Comparison of ENCODE assay signal across 9 cellular contexts in the genomic region with DNA sequence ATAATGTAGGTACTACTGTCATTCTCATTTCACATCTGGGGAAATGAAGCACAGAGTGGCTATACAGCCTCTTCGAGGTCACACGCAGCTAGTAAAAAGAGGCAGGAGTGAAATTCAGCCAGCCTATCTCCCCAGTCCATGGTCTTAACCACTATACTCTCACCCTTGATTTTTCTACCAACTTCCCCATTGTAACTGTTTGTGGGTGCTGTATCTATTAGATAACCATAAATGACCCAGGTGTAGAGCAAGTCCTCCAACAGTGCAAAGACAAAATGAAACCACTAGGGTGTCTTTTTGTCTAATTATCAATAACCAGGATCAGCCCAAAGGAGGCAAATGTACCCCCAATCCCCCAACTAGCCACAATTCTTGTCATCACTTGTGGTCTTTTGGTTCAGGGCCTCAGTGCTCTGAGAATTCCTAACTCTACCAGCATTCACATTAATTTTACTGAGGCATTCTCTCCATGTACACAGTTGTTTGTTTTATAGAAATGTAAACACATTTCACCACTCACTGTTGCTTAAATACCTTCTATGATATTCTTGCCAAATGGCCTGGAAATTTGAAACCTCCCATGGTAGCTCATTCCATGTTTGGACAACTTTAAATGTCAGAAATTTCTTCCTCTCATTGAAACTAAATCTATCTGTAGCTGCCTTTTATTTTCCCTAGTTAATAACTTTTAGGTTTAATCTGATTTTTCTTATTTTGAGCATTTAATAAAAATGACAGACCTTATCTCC. TPM values are rescaled to one million over a fixed set of nuclear protein-coding genes. Genes with fewer than 3 reads are reported as not detected.
A peak's percentile ranks its signal among the peaks of the same experiment; 100 is the strongest.
DNase-seq lines count a peak whose midpoint lies in the region; ATAC-seq and TF ChIP-seq lines count a peak whose summit lies in the region.
"Had no signal": no experiment of that assay in that cellular context is flagged by ENCODE, and none has a peak within 500 bp of the region (broad histone marks: within the 10 kb centered on the region; RNA-seq: fewer than 3 reads in every experiment).

No MANE protein-coding gene starts in this region.

- H3K27me3 ChIP-seq in thyroid gland (no peaks in the 10 kb centered on the region), SJCRH30 (no peaks in the 10 kb centered on the region)
- H3K27me3 ChIP-seq: dorsolateral prefrontal cortex, neutrophil had no signal

- peaks cover 9 to 18% of the 10 kb centered on the region in 2 donors for H3K4me1 ChIP-seq in thyroid gland
- peaks cover 7% of the 10 kb centered on the region; the same call in 1 of the 2 replicates for H3K4me1 ChIP-seq in SJCRH30

- DNase-seq in NB4 (ENCODE audit: low read depth) (peak; percentile 39), erythroblast (lab: John Stamatoyannopoulos, UW) (peak; percentile 14 to 55), thyroid gland (no peak), SJCRH30 (no peak), ACHN (no peak)
- DNase-seq: dorsolateral prefrontal cortex had no signal

- 95 to 100% methylated on average over 2 of the region's 2 CpGs for WGBS in thyroid gland, 2 donors

- H3K4me3 ChIP-seq in NB4 (ENCODE audit: low read depth, low read length), result no peak overlapping the region
- H3K4me3 ChIP-seq in thyroid gland (replicated peaks in 1 of 3), result no peak overlapping the region
- H3K4me3 ChIP-seq in SJCRH30, result no peak overlapping the region
- H3K4me3 ChIP-seq: dorsolateral prefrontal cortex had no signal

- H3K9me3 ChIP-seq in thyroid gland (no peaks in the 10 kb centered on the region), SJCRH30 (replicated peaks) (no peaks in the 10 kb centered on the region)
- H3K9me3 ChIP-seq: neutrophil had no signal

- intact Hi-C loops in thyroid gland (cut with DNase I), result no loop called here

- ATAC-seq in GM19351 (IDR thresholded peaks at IDR 0.05; ENCODE audit: unreplicated experiment) (peak; percentile 80), GM18907 (IDR thresholded peaks at IDR 0.05; ENCODE audit: unreplicated experiment) (no peak)

- no peaks in the 10 kb centered on the region for H3K36me3 ChIP-seq in thyroid gland
- no peaks in the 10 kb centered on the region for H3K36me3 ChIP-seq in SJCRH30
- H3K36me3 ChIP-seq: neutrophil had no signal

- H3K27ac ChIP-seq in thyroid gland, result peak overlapping the region in 2 of 3 donors; percentile 7 to 20
- no peak overlapping the region for H3K27ac ChIP-seq in SJCRH30
- H3K27ac ChIP-seq: dorsolateral prefrontal cortex, neutrophil had no signal

- in situ Hi-C loops in ACHN (cut with HindIII; ENCODE audit: low pct_ligation_motif_present, low pct_unique_long_range_greater_than_20kb, low sequenced_read_pairs), result no loop called here

- TF ChIP-seq CTCF in NB4 (IDR thresholded peaks at IDR 0.05; ENCODE audit: low read depth, low read length) (no peak), thyroid gland (IDR thresholded peaks at IDR 0.05) (no peak)

- TF ChIP-seq POLR2A in NB4 (IDR thresholded peaks at IDR 0.05; ENCODE audit: extremely low read depth, insufficient read length) (no peak), erythroblast (IDR thresholded peaks at IDR 0.05; ENCODE audit: low read length) (no peak), thyroid gland (IDR thresholded peaks at IDR 0.05) (no peak)

RNA-seq across cellular contexts. Expression of gene SLC40A1, which starts 58.7 kb away (rescaled TPM):
- total RNA-seq in thyroid gland, result 100 to 1,000 TPM; 115 to 285 (median 133) TPM
- 44.9 and 48.3 TPM in 2 replicates for total RNA-seq in SJCRH30 (2014; rRNA removed; shearing (Covaris generic))

Comparison
In these comparisons a context has a peak if more than half of its experiments do, and no peak if none do; other contexts are left out.
1. DNase-seq: peak in NB4 (single experiment) and erythroblast (2 of 2); none in thyroid gland (0 of 2), SJCRH30 (0 of 2) and ACHN (single experiment).